Comparison of ENCODE assay signal across 11 cellular contexts in genomic region chr4:68671217-68671616, GRCh38. TPM values are rescaled to one million over a fixed set of nuclear protein-coding genes. Genes with fewer than 3 reads are reported as not detected.
DNase-seq lines count a peak whose midpoint lies in the region; ATAC-seq, FAIRE-seq and TF ChIP-seq lines count a peak whose summit lies in the region.
"Not testable (repeated sequence)": the region's sequence is repeated elsewhere in the genome, so short reads cannot be mapped to it uniquely, and the experiment has no call there.
"Had no signal": no experiment of that assay in that cellular context is flagged by ENCODE, and none has a peak within 500 bp of the region (broad histone marks: within the 10 kb centered on the region; RNA-seq: fewer than 3 reads in every experiment).

No MANE protein-coding gene starts in this region.

- ATAC-seq in PC-3 (peak; percentile 54), Right ventricle myocardium superior (ENCODE audit: poor library complexity) (peak; percentile 34)

- H3K9me2 ChIP-seq in PC-3 (replicated peaks; ENCODE audit: low read length) = not testable (repeated sequence)

- not testable (repeated sequence) for H3K4me3 ChIP-seq in Caco-2 (ENCODE audit: low read depth, low read length); PC-3 (ENCODE audit: low read length); bronchial epithelial cell (ENCODE audit: low read depth, low read length); liver (ENCODE audit: low read depth in 1 of 3, low read length in 3 of 3)

- H3K27ac Mint-ChIP-seq in Caco-2 (ENCODE audit: unreplicated experiment) = not testable (repeated sequence)

- FAIRE-seq in GM12891 (lab: Jason Lieb, UNC) (peak; percentile 35), bronchial epithelial cell (lab: Jason Lieb, UNC) (peak; percentile 36)

- H3F3A ChIP-seq in PC-3 (ENCODE audit: low read length, unreplicated experiment) = not testable (repeated sequence)

- not testable (repeated sequence) for H3K9me3 ChIP-seq in Caco-2; PC-3 (ENCODE audit: low read length); liver (ENCODE audit: control insufficient read depth in 4 of 4, low read length in 3 of 4)

- H3K36me3 Mint-ChIP-seq in Caco-2 (ENCODE audit: insufficient read depth, unreplicated experiment) = not testable (repeated sequence)

- H3K36me3 ChIP-seq in Caco-2 (ENCODE audit: control insufficient read depth, insufficient read depth, low read length); PC-3 (ENCODE audit: low read depth, low read length); bronchial epithelial cell (ENCODE audit: control insufficient read depth, insufficient read depth, low read length); liver (ENCODE audit: control insufficient read depth in 4 of 4, insufficient read depth in 3 of 4, low read depth in 1 of 4, low read length in 3 of 4): not testable (repeated sequence)

- not testable (repeated sequence) for H3K27me3 ChIP-seq in Caco-2 (replicated peaks; ENCODE audit: control insufficient read depth, insufficient read depth, low read length); PC-3 (ENCODE audit: low read length); bronchial epithelial cell (ENCODE audit: control insufficient read depth, insufficient read depth, low read length); liver (ENCODE audit: control insufficient read depth in 4 of 4, insufficient read depth in 4 of 4, low read length in 3 of 4)

- H3K4me1 Mint-ChIP-seq in Caco-2 (ENCODE audit: low read depth, unreplicated experiment) = not testable (repeated sequence)

- BruUV-seq in Caco-2 (replicated peaks; lab: Mats Ljungman, UMichigan); PC-3 (replicated peaks; lab: Mats Ljungman, UMichigan): not testable (repeated sequence)

- H2AFZ ChIP-seq in PC-3 (ENCODE audit: low read length) = not testable (repeated sequence)

- H3K4me1 ChIP-seq in Caco-2; liver (ENCODE audit: control insufficient read depth in 4 of 4, insufficient read depth in 4 of 4, low read length in 3 of 4): not testable (repeated sequence)
- peaks cover 27% of the 10 kb centered on the region for H3K4me1 ChIP-seq in PC-3 (ENCODE audit: insufficient read depth, low read length)

- not testable (repeated sequence) for H3K4me2 ChIP-seq in PC-3 (ENCODE audit: low read length)

- not testable (repeated sequence) for H3K79me2 ChIP-seq in PC-3 (ENCODE audit: low read length)

- CTCF ChIA-PET in Caco-2 (lab: Charles Lee); PC-3 (lab: Charles Lee): not testable (repeated sequence)

- H3K4me3 Mint-ChIP-seq in Caco-2 (ENCODE audit: unreplicated experiment) = not testable (repeated sequence)

- not testable (repeated sequence) for H3K9ac ChIP-seq in PC-3 (ENCODE audit: low read length); liver (ENCODE audit: low read depth in 1 of 2, low read length in 2 of 2)

- not testable (repeated sequence) for TF ChIP-seq POLR2A in GM12891 (IDR thresholded peaks at IDR 0.05; ENCODE audit: low read depth, low read length)

- peak; percentile 62 to 63 for TF ChIP-seq RAD21 in liver (IDR thresholded peaks at IDR 0.05)

- TF ChIP-seq CTCF in Caco-2 (IDR thresholded peaks at IDR 0.05; ENCODE audit: insufficient read depth in 1 of 2, low read depth in 1 of 2, low read length in 1 of 2, severe bottlenecking in 1 of 2, unreplicated experiment in 1 of 2); PC-3 (conservative IDR thresholded peaks at IDR 0.05; ENCODE audit: low read depth, low read length): not testable (repeated sequence)
- TF ChIP-seq CTCF in bronchial epithelial cell (IDR thresholded peaks at IDR 0.05; ENCODE audit: insufficient read depth, low read length, severe bottlenecking) = peak; percentile 38
- peak; percentile 40 for TF ChIP-seq CTCF in liver (IDR thresholded peaks at IDR 0.05; ENCODE audit: low read depth, low read length, missing input control)

- peak; percentile 34 to 50 for DNase-seq in Caco-2
- not testable (repeated sequence) for DNase-seq in GM12891 (ENCODE audit: insufficient read length, low spot score); Right ventricle myocardium superior
- peak; percentile 44 for DNase-seq in HT-29 (ENCODE audit: low spot score)
- peak; percentile 14 for DNase-seq in PC-3
- DNase-seq in bronchial epithelial cell (ENCODE audit: low read depth) = peak; percentile 51

- H3K9me3 Mint-ChIP-seq in Caco-2 (ENCODE audit: unreplicated experiment) = peaks cover 37% of the 10 kb centered on the region

- not testable (repeated sequence) for H3K27ac ChIP-seq in PC-3 (ENCODE audit: low read length); liver (ENCODE audit: low read depth in 1 of 2, low read length in 2 of 2)

- intact Hi-C loops in Caco-2 (cut with micrococcal nuclease; ENCODE audit: unreplicated experiment) = not testable (repeated sequence)
- intact Hi-C loops in PC-3 (cut with micrococcal nuclease) = loop anchor here (5.0 kb wide), 1 partner anchor 174 kb away; no protein-coding TSS in a partner anchor
- intact Hi-C loops in Right ventricle myocardium superior (cut with DNase I) = loop anchor here (5.0 kb wide), 1 partner anchor 174 kb away; no protein-coding TSS in a partner anchor

- POLR2A ChIA-PET in Caco-2 (lab: Charles Lee); PC-3 (lab: Charles Lee; ENCODE audit: unreplicated experiment): not testable (repeated sequence)

- not testable (repeated sequence) for H4K20me1 ChIP-seq in PC-3 (ENCODE audit: low read length)

- H3K27me3 Mint-ChIP-seq in Caco-2 (ENCODE audit: insufficient read depth, unreplicated experiment) = not testable (repeated sequence)

RNA-seq across cellular contexts. Expression of gene UGT2B15, which starts 0.8 kb away (rescaled TPM):
- total RNA-seq in Caco-2 (2022) = 0.32 and 0.42 TPM in 2 replicates
- 2.1 TPM for polyA plus RNA-seq in GM12891 (2012; ENCODE audit: low read depth, missing spikeins)
- total RNA-seq in HT-29 (2014; rRNA removed; shearing (Covaris generic)) = 0.28 TPM in 1 of 2 replicates, not detected in the other
- not detected in 2 replicates for total RNA-seq in PC-3 (2014; rRNA removed)
- total RNA-seq in bronchial epithelial cell = under 0.01 TPM in 1 of 2 replicates, not detected in the other
- total RNA-seq in Right ventricle myocardium superior = not detected
- 10 to 100 TPM in 1 of 2 donors, 1 to 10 TPM in 1; 8.2 to 72.0 TPM for total RNA-seq in liver
- polyA plus RNA-seq in liver = 10 to 100 TPM; 75.8 to 80.8 TPM
- total RNA-seq: CD4-positive, alpha-beta memory T cell; H4; NCI-H460; PC-9 had no signal
- polyA plus RNA-seq: CD4-positive, alpha-beta memory T cell had no signal
